Comparison of ENCODE assay signal across 12 cellular contexts in the genomic region with DNA sequence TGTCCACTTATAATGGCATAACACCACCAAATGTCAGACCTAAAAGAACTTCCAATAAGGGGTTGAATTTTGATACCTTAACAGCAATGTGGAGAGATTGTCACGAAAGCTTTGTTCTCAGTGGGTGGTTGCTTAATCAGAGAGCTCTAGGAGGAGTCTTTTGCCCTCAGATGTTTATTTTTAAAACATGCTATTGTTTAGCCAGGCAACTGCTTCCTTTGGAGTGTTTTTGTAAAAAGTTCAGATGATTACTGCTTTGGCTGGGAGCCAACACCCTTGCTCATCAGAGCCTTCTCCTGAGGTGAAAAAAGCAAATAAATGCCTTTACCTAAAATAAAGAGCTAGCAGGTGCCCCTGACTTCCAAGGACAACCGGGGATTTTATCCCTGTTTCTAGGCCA.
DNase-seq lines count a peak whose midpoint lies in the region; ATAC-seq and TF ChIP-seq lines count a peak whose summit lies in the region.
"Had no signal": no experiment of that assay in that cellular context is flagged by ENCODE, and none has a peak within 500 bp of the region (broad histone marks: within the 10 kb centered on the region; RNA-seq: fewer than 3 reads in every experiment).

No MANE protein-coding gene starts in this region.

- no peak for TF ChIP-seq RAD21 in HCT116 (IDR thresholded peaks at IDR 0.05; ENCODE audit: low read depth)

- H3K9me2 ChIP-seq in HCT116 (ENCODE audit: insufficient read depth) = no peaks in the 10 kb centered on the region

- POLR2A ChIA-PET in HCT116 (lab: Charles Lee) = no interaction called here

- ATAC-seq in HCT116 (peak; percentile 64), RWPE2 (ENCODE audit: low read depth) (0 out of 3 replicates have a peak, but pooled peaks have one; percentile 35), HG03378 (IDR thresholded peaks at IDR 0.05; ENCODE audit: unreplicated experiment) (no peak), HG03342 (IDR thresholded peaks at IDR 0.05; ENCODE audit: unreplicated experiment) (no peak), HG03460 (IDR thresholded peaks at IDR 0.05; ENCODE audit: unreplicated experiment) (no peak)
- ATAC-seq: body of pancreas, foreskin keratinocyte, GM12878 had no signal

- no peak overlapping the region for H2AFZ ChIP-seq in HCT116 (ENCODE audit: low read depth, low read length, poor library complexity, severe bottlenecking)

- H4K20me1 ChIP-seq in HCT116 (ENCODE audit: insufficient read depth) = no peaks in the 10 kb centered on the region

- H3K36me3 ChIP-seq in HCT116 (ENCODE audit: control insufficient read depth in 1 of 2, insufficient read depth in 2 of 2, low read length in 2 of 2) = no peaks in the 10 kb centered on the region
- H3K36me3 ChIP-seq in RWPE2 (ENCODE audit: low read depth) = no peaks in the 10 kb centered on the region
- H3K36me3 ChIP-seq in prostate gland = no peaks in the 10 kb centered on the region

- H3K4me2 ChIP-seq in HCT116 (ENCODE audit: low read length) = peak overlapping the region; percentile 18

- intact Hi-C loops in HCT116 (cut with micrococcal nuclease) (no loop called here), prostate gland (cut with DNase I) (no loop called here)

- no peaks in the 10 kb centered on the region for H3K79me2 ChIP-seq in HCT116 (ENCODE audit: insufficient read depth, low read length)

- RAD21 ChIA-PET in HCT116 (lab: Charles Lee; ENCODE audit: low non-redundant PET in 1 of 2, low total read pairs in 2 of 2, uncharacterized antibody in 2 of 2, unreplicated experiment in 2 of 2) = no interaction called here

- H3K9ac ChIP-seq in HCT116 (ENCODE audit: low read length) = no peak overlapping the region

- no peaks in the 10 kb centered on the region for H3K9me3 ChIP-seq in HCT116 (ENCODE audit: control insufficient read depth in 1 of 2, insufficient read depth in 1 of 2, low read depth in 1 of 2, low read length in 2 of 2)
- H3K9me3 ChIP-seq in RWPE2 (ENCODE audit: severe bottlenecking) = no peaks in the 10 kb centered on the region
- no peaks in the 10 kb centered on the region for H3K9me3 ChIP-seq in prostate gland
- H3K9me3 ChIP-seq: body of pancreas had no signal

- TF ChIP-seq CTCF in AG10803 (conservative IDR thresholded peaks at IDR 0.05; ENCODE audit: low read length) (no peak), HCT116 (IDR thresholded peaks at IDR 0.05 in 2 of 3, conservative IDR thresholded peaks at IDR 0.05 in 1 of 3; ENCODE audit: borderline replicate concordance in 1 of 3, insufficient read depth in 1 of 3, low read depth in 2 of 3, low read length in 2 of 3) (no peak), RWPE2 (IDR thresholded peaks at IDR 0.05; ENCODE audit: poor library complexity, severe bottlenecking) (no peak), fibroblast of the aortic adventitia (IDR thresholded peaks at IDR 0.05; ENCODE audit: insufficient read depth, low read length) (no peak), prostate gland (IDR thresholded peaks at IDR 0.05) (no peak)

- DNase-seq in AG10803 (ENCODE audit: low read depth) = peak; percentile 6
- peak; percentile 34 for DNase-seq in HCT116 (ENCODE audit: low read depth, low spot score)
- no peak for DNase-seq in RWPE2 (ENCODE audit: low spot score)
- peak; percentile 68 for DNase-seq in fibroblast of the aortic adventitia (ENCODE audit: low read depth)
- no peak for DNase-seq in prostate gland (ENCODE audit: low spot score)
- DNase-seq: body of pancreas, foreskin keratinocyte had no signal

- CTCF ChIA-PET in HCT116 (lab: Charles Lee) = interaction anchor here (0.9 kb wide), 1 partner anchor 85 kb away, joined by 3 read pairs; no protein-coding TSS in a partner anchor

- H3K27ac ChIP-seq in HCT116 (ENCODE audit: low read depth, low read length) = no peak overlapping the region
- no peak overlapping the region for H3K27ac ChIP-seq in RWPE2 (ENCODE audit: poor library complexity, severe bottlenecking)
- H3K27ac ChIP-seq in prostate gland = no peak overlapping the region
- H3K27ac ChIP-seq: body of pancreas, foreskin keratinocyte had no signal

- H3K4me3 ChIP-seq in AG10803 (ENCODE audit: low read length) = no peak overlapping the region
- H3K4me3 ChIP-seq in HCT116 (replicated peaks in 1 of 2; ENCODE audit: low read depth in 1 of 2, low read length in 2 of 2) = no peak overlapping the region
- H3K4me3 ChIP-seq in RWPE2 (ENCODE audit: severe bottlenecking) = no peak overlapping the region
- H3K4me3 ChIP-seq in fibroblast of the aortic adventitia (ENCODE audit: low read depth, low read length) = no peak overlapping the region
- H3K4me3 ChIP-seq in prostate gland = no peak overlapping the region
- H3K4me3 ChIP-seq: body of pancreas, GM12878, lung had no signal

- H3K4me1 ChIP-seq in HCT116 (ENCODE audit: control insufficient read depth in 1 of 2, insufficient read depth in 2 of 2, low read length in 2 of 2) = peaks cover 17 to 19% of the 10 kb centered on the region in 2 experiments
- no peaks in the 10 kb centered on the region for H3K4me1 ChIP-seq in RWPE2 (ENCODE audit: insufficient read depth, poor library complexity, severe bottlenecking)
- no peaks in the 10 kb centered on the region for H3K4me1 ChIP-seq in prostate gland (replicated peaks)
- H3K4me1 ChIP-seq: foreskin keratinocyte had no signal

- TF ChIP-seq POLR2A in HCT116 (IDR thresholded peaks at IDR 0.05; ENCODE audit: borderline replicate concordance, extremely low read depth, insufficient read depth, insufficient read length) = no peak
- TF ChIP-seq POLR2A in prostate gland (IDR thresholded peaks at IDR 0.05) = no peak

- 30% methylated on average over 2 of the region's 2 CpGs for WGBS in prostate gland

- BruUV-seq in HCT116 (replicated peaks; lab: Mats Ljungman, UMichigan) = no TSS peak

- H3K27me3 ChIP-seq in HCT116 (ENCODE audit: insufficient read depth, low read length) = no peaks in the 10 kb centered on the region
- no peaks in the 10 kb centered on the region for H3K27me3 ChIP-seq in RWPE2 (ENCODE audit: insufficient read depth, poor library complexity, severe bottlenecking)
- no peaks in the 10 kb centered on the region for H3K27me3 ChIP-seq in prostate gland (replicated peaks; ENCODE audit: insufficient read depth)
- H3K27me3 ChIP-seq: body of pancreas had no signal

TF ChIP-seq in HCT116, 20 proteins besides CTCF, POLR2A, EP300 and RAD21:
- 0 out of 2 replicates have a peak, but pooled peaks have one; percentile 36 for TF ChIP-seq CEBPB (IDR thresholded peaks at IDR 0.05; ENCODE audit: low read depth)
- peak; percentile 34 for TF ChIP-seq TCF7L2 (IDR thresholded peaks at IDR 0.05; ENCODE audit: borderline replicate concordance, extremely low read depth, insufficient read depth, insufficient read length)
- TF ChIP-seq, protein P1, sequence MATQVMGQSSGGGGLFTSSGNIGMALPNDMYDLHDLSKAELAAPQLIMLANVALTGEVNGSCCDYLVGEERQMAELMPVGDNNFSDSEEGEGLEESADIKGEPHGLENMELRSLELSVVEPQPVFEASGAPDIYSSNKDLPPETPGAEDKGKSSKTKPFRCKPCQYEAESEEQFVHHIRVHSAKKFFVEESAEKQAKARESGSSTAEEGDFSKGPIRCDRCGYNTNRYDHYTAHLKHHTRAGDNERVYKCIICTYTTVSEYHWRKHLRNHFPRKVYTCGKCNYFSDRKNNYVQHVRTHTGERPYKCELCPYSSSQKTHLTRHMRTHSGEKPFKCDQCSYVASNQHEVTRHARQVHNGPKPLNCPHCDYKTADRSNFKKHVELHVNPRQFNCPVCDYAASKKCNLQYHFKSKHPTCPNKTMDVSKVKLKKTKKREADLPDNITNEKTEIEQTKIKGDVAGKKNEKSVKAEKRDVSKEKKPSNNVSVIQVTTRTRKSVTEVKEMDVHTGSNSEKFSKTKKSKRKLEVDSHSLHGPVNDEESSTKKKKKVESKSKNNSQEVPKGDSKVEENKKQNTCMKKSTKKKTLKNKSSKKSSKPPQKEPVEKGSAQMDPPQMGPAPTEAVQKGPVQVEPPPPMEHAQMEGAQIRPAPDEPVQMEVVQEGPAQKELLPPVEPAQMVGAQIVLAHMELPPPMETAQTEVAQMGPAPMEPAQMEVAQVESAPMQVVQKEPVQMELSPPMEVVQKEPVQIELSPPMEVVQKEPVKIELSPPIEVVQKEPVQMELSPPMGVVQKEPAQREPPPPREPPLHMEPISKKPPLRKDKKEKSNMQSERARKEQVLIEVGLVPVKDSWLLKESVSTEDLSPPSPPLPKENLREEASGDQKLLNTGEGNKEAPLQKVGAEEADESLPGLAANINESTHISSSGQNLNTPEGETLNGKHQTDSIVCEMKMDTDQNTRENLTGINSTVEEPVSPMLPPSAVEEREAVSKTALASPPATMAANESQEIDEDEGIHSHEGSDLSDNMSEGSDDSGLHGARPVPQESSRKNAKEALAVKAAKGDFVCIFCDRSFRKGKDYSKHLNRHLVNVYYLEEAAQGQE (IDR thresholded peaks at IDR 0.05; ENCODE audit: low read depth) = no peak
TF ChIP-seq in HCT116: peak in this region for 2.

Comparison
In these comparisons a context has a peak if more than half of its experiments do, and no peak if none do; other contexts are left out.
1. DNase-seq: peak in AG10803 (single experiment), HCT116 (single experiment) and fibroblast of the aortic adventitia (single experiment); none in RWPE2 (single experiment) and prostate gland (single experiment).
2. ATAC-seq: peak in HCT116 (single experiment) and RWPE2 (single experiment); none in HG03378 (single experiment), HG03342 (single experiment) and HG03460 (single experiment).